ENCODE assay signal across 23 cellular contexts in the genomic region with DNA sequence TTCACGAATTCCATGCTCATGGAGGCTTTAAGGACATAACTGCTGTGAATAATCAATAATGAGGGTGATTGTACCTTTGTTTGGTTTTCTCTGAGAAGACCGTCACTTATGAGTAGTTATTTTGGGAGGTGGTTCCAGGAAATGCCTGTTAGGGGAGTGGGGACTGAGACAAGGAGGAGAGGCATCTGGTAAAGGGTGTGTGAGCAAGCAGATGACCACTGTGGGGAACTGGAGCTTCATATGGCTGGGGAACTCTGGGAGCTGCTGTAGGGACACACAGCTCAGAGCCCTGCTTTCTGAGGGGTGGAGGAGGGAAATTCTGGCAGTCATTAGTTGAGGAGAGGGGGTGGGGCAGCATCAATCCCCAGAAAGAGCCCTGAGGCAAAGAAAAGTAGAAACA.
DNase-seq lines count a peak whose midpoint lies in the region; ATAC-seq and TF ChIP-seq lines count a peak whose summit lies in the region.
"Had no signal": no experiment of that assay in that cellular context is flagged by ENCODE, and none has a peak within 500 bp of the region (broad histone marks: within the 10 kb centered on the region; RNA-seq: fewer than 3 reads in every experiment).

No MANE protein-coding gene starts in this region.

- TF ChIP-seq CTCF in glutamatergic neuron (IDR thresholded peaks at IDR 0.05; ENCODE audit: partially characterized antibody, unreplicated experiment) (no peak), psoas muscle (IDR thresholded peaks at IDR 0.05) (no peak), uterus (IDR thresholded peaks at IDR 0.05) (no peak)

- no peaks in the 10 kb centered on the region for H3K27me3 Mint-ChIP-seq in glutamatergic neuron (ENCODE audit: unreplicated experiment)

- peak overlapping the region; percentile 65 for H3K27ac Mint-ChIP-seq in glutamatergic neuron (ENCODE audit: unreplicated experiment)
- H3K27ac Mint-ChIP-seq: neural progenitor cell had no signal

- H3K4me1 Mint-ChIP-seq in glutamatergic neuron (ENCODE audit: low read depth, unreplicated experiment) = peaks cover 4% of the 10 kb centered on the region
- H3K4me1 Mint-ChIP-seq: neural progenitor cell had no signal

- H3K36me3 Mint-ChIP-seq in glutamatergic neuron (ENCODE audit: unreplicated experiment) = no peaks in the 10 kb centered on the region
- H3K36me3 Mint-ChIP-seq: neural progenitor cell had no signal

- H3K9me3 Mint-ChIP-seq in glutamatergic neuron (ENCODE audit: unreplicated experiment) = peaks cover 4% of the 10 kb centered on the region
- H3K9me3 Mint-ChIP-seq: activated T-cell treated with anti-CD3 and anti-CD28 coated beads, Interleukin-2, amount 50 U/mL, for 4 hours; neural progenitor cell had no signal

- no peak for TF ChIP-seq POLR2A in uterus (IDR thresholded peaks at IDR 0.05)

- H3K4me1 ChIP-seq in psoas muscle (peaks cover 12% of the 10 kb centered on the region), uterus (no peaks in the 10 kb centered on the region)
- H3K4me1 ChIP-seq: neural progenitor cell, suprapubic skin had no signal

- H3K27me3 ChIP-seq in psoas muscle (ENCODE audit: insufficient read depth in 3 of 3, low read length in 2 of 3) (no peaks in the 10 kb centered on the region), uterus (no peaks in the 10 kb centered on the region)
- H3K27me3 ChIP-seq: neural progenitor cell, sigmoid colon, suprapubic skin had no signal

- peak overlapping the region; percentile 66 for H3K27ac ChIP-seq in psoas muscle
- no peak overlapping the region for H3K27ac ChIP-seq in uterus
- H3K27ac ChIP-seq: neural progenitor cell, sigmoid colon, suprapubic skin had no signal

- H3K36me3 ChIP-seq in psoas muscle (ENCODE audit: insufficient read depth in 1 of 2, low read depth in 1 of 2) = peaks cover 0 to 35% of the 10 kb centered on the region in 2 donors
- H3K36me3 ChIP-seq in uterus = no peaks in the 10 kb centered on the region
- H3K36me3 ChIP-seq: neural progenitor cell, sigmoid colon, suprapubic skin had no signal

- WGBS in psoas muscle, 3 donors = 53 to 68% (median 61%) methylated on average over 2 of the region's 2 CpGs

- intact Hi-C loops in psoas muscle (cut with DNase I) = no loop called here
- intact Hi-C loops in uterus (cut with DNase I; ENCODE audit: low total_unique reads) = no loop called here

- peak; percentile 7 for DNase-seq in GM03348 (ENCODE audit: low spot score)
- peak; percentile 7 for DNase-seq in HuH-7 (ENCODE audit: low spot score)
- DNase-seq in glutamatergic neuron = no peak
- DNase-seq in psoas muscle = no peak
- no peak for DNase-seq in SKM-1 treated with dmso at 0.1 percent for 144 hours (lab: John Stamatoyannopoulos, UW; ENCODE audit: unreplicated experiment)
- no peak for DNase-seq in cerebellar cortex (ENCODE audit: low spot score)
- no peak for DNase-seq in uterus
- DNase-seq: activated CD4-positive, alpha-beta T cell treated with anti-CD3 and anti-CD28 coated beads for 48 hours; activated naive CD4-positive, alpha-beta T cell; activated T-cell treated with anti-CD3 and anti-CD28 coated beads, Interleukin-2, amount 50 U/mL, for 4 hours; EL; GOT3; kidney glomerular epithelial cell; NCI-H1092; NCI-H2081; NCI-H226; RPMI8226; sigmoid colon; SK-N-SH; stimulated activated naive CD4-positive, alpha-beta T cell; T-helper 2 cell had no signal

- no peak overlapping the region for H3K4me3 Mint-ChIP-seq in glutamatergic neuron (ENCODE audit: unreplicated experiment)
- H3K4me3 Mint-ChIP-seq: activated T-cell treated with anti-CD3 and anti-CD28 coated beads, Interleukin-2, amount 50 U/mL, for 4 hours; neural progenitor cell had no signal

- H3K4me3 ChIP-seq in psoas muscle = no peak overlapping the region
- H3K4me3 ChIP-seq in uterus = no peak overlapping the region
- H3K4me3 ChIP-seq: neural progenitor cell, sigmoid colon, suprapubic skin had no signal

- ATAC-seq in psoas muscle = peak in 2 of 4 donors; percentile 28 to 52
- ATAC-seq: activated T-cell treated with anti-CD3 and anti-CD28 coated beads, Interleukin-2, amount 50 U/mL, for 4 hours had no signal

- H3K9me3 ChIP-seq in psoas muscle (no peaks in the 10 kb centered on the region), uterus (no peaks in the 10 kb centered on the region)
- H3K9me3 ChIP-seq: sigmoid colon, SK-N-SH, suprapubic skin had no signal

Comparison
In these comparisons a context has a peak if more than half of its experiments do, and no peak if none do; other contexts are left out.
1. DNase-seq: peak in GM03348 (single experiment) and HuH-7 (single experiment); none in glutamatergic neuron (single experiment), psoas muscle (0 of 2), SKM-1 treated with dmso at 0.1 percent for 144 hours (single experiment), cerebellar cortex (single experiment) and uterus (0 of 2).